8 cellular contexts compared by ENCODE assay signal in genomic region chr12:102169922-102170698, GRCh38. TPM values are rescaled to one million over a fixed set of nuclear protein-coding genes. Genes with fewer than 3 reads are reported as not detected.
DNase-seq lines count a peak whose midpoint lies in the region; ATAC-seq and TF ChIP-seq lines count a peak whose summit lies in the region.

No MANE protein-coding gene starts in this region.

- H3K4me3 ChIP-seq in heart right ventricle (no peak overlapping the region), liver (ENCODE audit: low read depth in 1 of 3, low read length in 3 of 3) (no peak overlapping the region)

- no peaks in the 10 kb centered on the region for H3K27me3 ChIP-seq in heart right ventricle
- H3K27me3 ChIP-seq in liver (ENCODE audit: control insufficient read depth in 4 of 4, insufficient read depth in 4 of 4, low read length in 3 of 4): no peaks in the 10 kb centered on the region

- no peak overlapping the region for H3K27ac ChIP-seq in heart right ventricle
- H3K27ac ChIP-seq in liver (ENCODE audit: low read depth in 1 of 2, low read length in 2 of 2): no peak overlapping the region

- WGBS in heart right ventricle, 2 donors: 96% methylated on average over 2 of the region's 2 CpGs
- 96% methylated on average over 2 of the region's 2 CpGs for WGBS in liver

- peak in 1 of 8 donors; percentile 65 for ATAC-seq in heart right ventricle
- ATAC-seq in Right ventricle myocardium inferior: no peak
- no peak for ATAC-seq in HG02759 (IDR thresholded peaks at IDR 0.05; ENCODE audit: unreplicated experiment)
- ATAC-seq in GM21528 (IDR thresholded peaks at IDR 0.05; ENCODE audit: low FRiP score, unreplicated experiment): no peak

- no peaks in the 10 kb centered on the region for H3K9me3 ChIP-seq in heart right ventricle
- no peaks in the 10 kb centered on the region for H3K9me3 ChIP-seq in liver (ENCODE audit: control insufficient read depth in 4 of 4, low read length in 3 of 4)

- H3K9ac ChIP-seq in liver (ENCODE audit: low read depth in 1 of 2, low read length in 2 of 2): no peak overlapping the region

- no peaks in the 10 kb centered on the region for H3K36me3 ChIP-seq in heart right ventricle
- H3K36me3 ChIP-seq in liver (ENCODE audit: control insufficient read depth in 4 of 4, insufficient read depth in 3 of 4, low read depth in 1 of 4, low read length in 3 of 4): no peaks in the 10 kb centered on the region

- peaks cover 0 to 10% (median 0%) of the 10 kb centered on the region in 9 donors for H3K4me1 ChIP-seq in heart right ventricle
- H3K4me1 ChIP-seq in liver (ENCODE audit: control insufficient read depth in 4 of 4, insufficient read depth in 4 of 4, low read length in 3 of 4): no peaks in the 10 kb centered on the region

- peak; percentile 84 to 87 for TF ChIP-seq RAD21 in liver (IDR thresholded peaks at IDR 0.05)

- TF ChIP-seq CTCF in heart right ventricle (IDR thresholded peaks at IDR 0.05) (peak; percentile 24 to 74 (median 58)), liver (IDR thresholded peaks at IDR 0.05; ENCODE audit: low read depth, low read length, missing input control) (peak; percentile 75)

- intact Hi-C loops in heart right ventricle (cut with DNase I) (loop anchor here in 7 of 10 donors (2.0 to 10.0 kb wide), 3 partner anchors 312 to 315 kb away; partner anchors contain the start of gene IGF1 (in 5 of the 7)), Right ventricle myocardium inferior (cut with DNase I) (no loop called here)

- DNase-seq in heart right ventricle (no peak), Right ventricle myocardium inferior (ENCODE audit: missing footprints) (no peak), M059J (ENCODE audit: low read depth) (peak; percentile 24), astrocyte of the hippocampus (ENCODE audit: low read depth, low spot score) (peak; percentile 46), KG1 (lab: John Stamatoyannopoulos, UW) (no peak)

TF ChIP-seq in liver, 16 proteins besides CTCF, POLR2A, EP300 and RAD21:
- TF ChIP-seq YY1 (IDR thresholded peaks at IDR 0.05): peak; percentile 41
- TF ChIP-seq ZBTB33 (IDR thresholded peaks at IDR 0.05): no peak
- TF ChIP-seq HNF4A (conservative IDR thresholded peaks at IDR 0.05): peak in 1 of 2 donors; percentile 31

RNA-seq across cellular contexts. Expression of gene PMCH, which starts 27.5 kb away (rescaled TPM):
- not detected for total RNA-seq in heart right ventricle
- polyA plus RNA-seq in heart right ventricle: not detected
- total RNA-seq in Right ventricle myocardium inferior: not detected
- total RNA-seq in M059J (2014; rRNA removed; shearing (Covaris generic)): not detected in 2 replicates
- not detected for total RNA-seq in liver
- polyA plus RNA-seq in liver: not detected

RNA-seq across cellular contexts. Expression of gene PARPBP, which starts 50.1 kb away (rescaled TPM):
- total RNA-seq in heart right ventricle: 1 to 10 TPM in 2 of 10 donors, under 1 TPM in 7, not detected in 1; 0.39 to 1.8 (median 0.80) TPM
- polyA plus RNA-seq in heart right ventricle: under 1 TPM; 0.39 to 0.80 TPM
- total RNA-seq in Right ventricle myocardium inferior: 0.54 TPM
- total RNA-seq in M059J (2014; rRNA removed; shearing (Covaris generic)): 14.7 and 22.3 TPM in 2 replicates
- 10 to 100 TPM in 1 of 2 donors, under 1 TPM in 1; 0.33 to 24.9 TPM for total RNA-seq in liver
- under 1 TPM; 0.32 to 0.87 TPM for polyA plus RNA-seq in liver

RNA-seq across cellular contexts. Expression of gene NUP37, which starts 50.2 kb away (rescaled TPM):
- 10 to 100 TPM; 16.5 to 23.9 (median 21.1) TPM for total RNA-seq in heart right ventricle
- polyA plus RNA-seq in heart right ventricle: 10 to 100 TPM in 1 of 2 donors, 1 to 10 TPM in 1; 6.4 to 15.7 TPM
- total RNA-seq in Right ventricle myocardium inferior: 17.2 TPM
- 91.3 and 96.3 TPM in 2 replicates for total RNA-seq in M059J (2014; rRNA removed; shearing (Covaris generic))
- total RNA-seq in liver: 10 to 100 TPM in 1 of 2 donors, 1 to 10 TPM in 1; 8.2 to 24.5 TPM
- 1 to 10 TPM; 7.3 to 8.8 TPM for polyA plus RNA-seq in liver

Comparison
In these comparisons a context has a peak if more than half of its experiments do, and no peak if none do; other contexts are left out.
1. DNase-seq: peak in M059J (single experiment) and astrocyte of the hippocampus (single experiment); none in heart right ventricle (0 of 2), Right ventricle myocardium inferior (single experiment) and KG1 (single experiment).